6 cellular contexts compared by ENCODE assay signal in the genomic region with DNA sequence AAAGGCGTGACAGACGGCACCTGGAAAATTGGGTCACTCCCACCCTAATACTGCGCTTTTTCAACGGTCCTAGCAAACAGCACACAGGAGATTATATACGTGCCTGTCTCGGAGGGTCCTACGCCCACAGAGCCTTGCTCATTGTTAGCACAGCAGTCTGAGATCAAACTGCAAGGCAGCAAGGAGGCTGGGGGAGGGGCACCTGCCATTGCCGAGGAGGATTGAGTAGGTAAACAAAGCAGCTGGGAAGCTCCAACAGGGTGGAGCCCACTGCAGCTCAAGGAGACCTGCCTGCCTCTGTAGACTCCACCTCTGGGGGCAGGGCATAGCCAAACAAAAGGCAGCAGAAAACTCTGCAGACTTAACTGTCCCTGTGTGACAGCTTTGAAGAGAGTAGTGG.
DNase-seq lines count a peak whose midpoint lies in the region; ATAC-seq and TF ChIP-seq lines count a peak whose summit lies in the region.
"Not testable (repeated sequence)": the region's sequence is repeated elsewhere in the genome, so short reads cannot be mapped to it uniquely, and the experiment has no call there.

No MANE protein-coding gene starts in this region.

- TF ChIP-seq CTCF in H9 (conservative IDR thresholded peaks at IDR 0.05); WTC11 (IDR thresholded peaks at IDR 0.05); endodermal cell (conservative IDR thresholded peaks at IDR 0.05); lower lobe of right lung (IDR thresholded peaks at IDR 0.05): not testable (repeated sequence)

- not testable (repeated sequence) for H3K27ac ChIP-seq in H9 (ENCODE audit: insufficient read length, low read depth, low read length); endodermal cell (ENCODE audit: low read depth, low read length); lower lobe of right lung; neuronal stem cell (replicated peaks; ENCODE audit: low read length)

- not testable (repeated sequence) for H3K79me2 ChIP-seq in H9 (ENCODE audit: insufficient read depth, low read length)

- CTCF ChIA-PET in WTC11 (lab: Charles Lee) = not testable (repeated sequence)

- not testable (repeated sequence) for ATAC-seq in WTC11, lower lobe of right lung

- not testable (repeated sequence) for H4K5ac ChIP-seq in H9 (ENCODE audit: insufficient read length, low read depth, low read length)

- peak; percentile 45 for DNase-seq in H9
- peak; percentile 11 for DNase-seq in NCI-H82 (lab: John Stamatoyannopoulos, UW)
- peak; percentile 19 for DNase-seq in WTC11 (ENCODE audit: low spot score)
- DNase-seq in endodermal cell = peak; percentile 49
- DNase-seq in lower lobe of right lung = peak; percentile 32
- not testable (repeated sequence) for DNase-seq in neuronal stem cell (ENCODE audit: low spot score)

- not testable (repeated sequence) for H2BK120ac ChIP-seq in H9 (ENCODE audit: low read depth, low read length, poor library complexity, severe bottlenecking); neuronal stem cell (ENCODE audit: low read depth, low read length)

- H4K20me1 ChIP-seq in H9 (ENCODE audit: control insufficient read depth, insufficient read depth, insufficient read length) = not testable (repeated sequence)

- not testable (repeated sequence) for H3K36me3 ChIP-seq in endodermal cell (ENCODE audit: control insufficient read depth, insufficient read depth, low read length); lower lobe of right lung; neuronal stem cell (replicated peaks in 1 of 2; ENCODE audit: control insufficient read depth in 2 of 2, insufficient read depth in 2 of 2, low read length in 2 of 2)

- H2AK5ac ChIP-seq in H9 (ENCODE audit: insufficient read length, low read length); neuronal stem cell (ENCODE audit: low read depth, low read length): not testable (repeated sequence)

- H2BK5ac ChIP-seq in H9 (ENCODE audit: insufficient read length, low read length) = not testable (repeated sequence)
- H2BK5ac ChIP-seq in neuronal stem cell (ENCODE audit: low read length) = peak overlapping the region; percentile 62

- not testable (repeated sequence) for H3K27me3 ChIP-seq in H9 (ENCODE audit: insufficient read depth, low read length); endodermal cell (ENCODE audit: control insufficient read depth, insufficient read depth, low read length, poor library complexity, severe bottlenecking); lower lobe of right lung (ENCODE audit: low read depth); neuronal stem cell (ENCODE audit: control insufficient read depth in 3 of 3, insufficient read depth in 3 of 3, low read depth in 1 of 3, low read length in 3 of 3)

- H3K27ac Mint-ChIP-seq in H9 = peak overlapping the region in 1 of 3 experiments; percentile 48; a peak in 1 of 7 replicates
- not testable (repeated sequence) for H3K27ac Mint-ChIP-seq in WTC11, endodermal cell

- H3K4me1 Mint-ChIP-seq in H9, WTC11, endodermal cell: not testable (repeated sequence)

- not testable (repeated sequence) for H3K14ac ChIP-seq in H9 (ENCODE audit: insufficient read depth, low read length); neuronal stem cell (ENCODE audit: low read length)

- not testable (repeated sequence) for H4K8ac ChIP-seq in H9 (replicated peaks; ENCODE audit: insufficient read length, low read depth, low read length)
- H4K8ac ChIP-seq in neuronal stem cell (ENCODE audit: low read depth, low read length) = peak overlapping the region; percentile 78

- H4K91ac ChIP-seq in H9 (ENCODE audit: insufficient read length, low read depth, low read length); neuronal stem cell (ENCODE audit: low read depth, low read length, poor library complexity): not testable (repeated sequence)

- not testable (repeated sequence) for H3K23ac ChIP-seq in H9 (ENCODE audit: insufficient read length, low read depth, low read length); neuronal stem cell (ENCODE audit: low read depth, low read length, poor library complexity)

- not testable (repeated sequence) for H3K4ac ChIP-seq in H9 (ENCODE audit: low read depth, low read length); neuronal stem cell (ENCODE audit: low read length)

- not testable (repeated sequence) for H3K79me1 ChIP-seq in H9 (ENCODE audit: insufficient read depth, low read depth, low read length, poor library complexity, severe bottlenecking); neuronal stem cell (ENCODE audit: low read depth, low read length)

- peak overlapping the region; percentile 49 for H3K4me3 ChIP-seq in endodermal cell (ENCODE audit: low read length)
- not testable (repeated sequence) for H3K4me3 ChIP-seq in lower lobe of right lung; neuronal stem cell (ENCODE audit: low read length in 2 of 2)

- H3K4me1 ChIP-seq in H9 (ENCODE audit: insufficient read depth, low read length); endodermal cell (ENCODE audit: control insufficient read depth, insufficient read depth, low read length); lower lobe of right lung; neuronal stem cell (ENCODE audit: control insufficient read depth in 2 of 2, insufficient read depth in 1 of 2, low read depth in 1 of 2, low read length in 2 of 2): not testable (repeated sequence)

- H3K36me3 Mint-ChIP-seq in H9 (ENCODE audit: insufficient read depth in 1 of 3, low read depth in 3 of 3); endodermal cell (ENCODE audit: low read depth): not testable (repeated sequence)
- H3K36me3 Mint-ChIP-seq in WTC11 = peaks cover 16% of the 10 kb centered on the region

- not testable (repeated sequence) for H3K9ac ChIP-seq in H9 (ENCODE audit: extremely low read depth, insufficient read length, low read length); endodermal cell (ENCODE audit: extremely low read depth, low read length, poor library complexity, severe bottlenecking)
- H3K9ac ChIP-seq in neuronal stem cell (ENCODE audit: low read depth, low read length, poor library complexity) = peak overlapping the region; percentile 12

- not testable (repeated sequence) for H3K56ac ChIP-seq in H9 (ENCODE audit: insufficient read length, low read depth, low read length)

- H2BK15ac ChIP-seq in H9 (ENCODE audit: low read depth, low read length); neuronal stem cell (ENCODE audit: low read length): not testable (repeated sequence)

- not testable (repeated sequence) for H3K18ac ChIP-seq in H9 (ENCODE audit: insufficient read length, low read depth, low read length)
- peak overlapping the region; percentile 46 for H3K18ac ChIP-seq in neuronal stem cell (ENCODE audit: low read length)

- H3K9me3 ChIP-seq in H9 (ENCODE audit: control insufficient read depth, low read depth, low read length); lower lobe of right lung; neuronal stem cell (replicated peaks in 1 of 2; ENCODE audit: control insufficient read depth in 2 of 2, insufficient read depth in 1 of 2, low read depth in 1 of 2, low read length in 2 of 2): not testable (repeated sequence)
- peaks cover 22% of the 10 kb centered on the region for H3K9me3 ChIP-seq in endodermal cell (ENCODE audit: control insufficient read depth, low read length)

- intact Hi-C loops in lower lobe of right lung (cut with DNase I) = not testable (repeated sequence)

- H2BK12ac ChIP-seq in H9 (ENCODE audit: insufficient read length, low read depth, low read length); neuronal stem cell (ENCODE audit: low read length): not testable (repeated sequence)

- WGBS in H9 (ENCODE audit: extremely low coverage, insufficient read length, low lambda C conversion rate) = no CpG with 5 or more reads among the region's 8 CpGs
- 86 to 87% methylated on average over 7 to 8 of the region's 8 CpGs for WGBS in endodermal cell (ENCODE audit: insufficient coverage in 1 of 2, insufficient read length in 1 of 2), 2 experiments
- no CpG with 5 or more reads among the region's 8 CpGs for WGBS in neuronal stem cell (ENCODE audit: extremely low coverage in 2 of 2, insufficient read length in 2 of 2, insufficient replicate concordance in 1 of 2), 2 donors

- POLR2A ChIA-PET in WTC11 (lab: Charles Lee) = not testable (repeated sequence)

- not testable (repeated sequence) for H3K23me2 ChIP-seq in H9 (ENCODE audit: insufficient read length, low read depth, low read length, poor library complexity, severe bottlenecking)

- H3K9me3 Mint-ChIP-seq in H9 = not testable (repeated sequence)
- H3K9me3 Mint-ChIP-seq in WTC11 (peaks cover 55% of the 10 kb centered on the region), endodermal cell (peaks cover 22% of the 10 kb centered on the region)

- H3T11ph ChIP-seq in H9 (ENCODE audit: low read length) = not testable (repeated sequence)

- H3K27me3 Mint-ChIP-seq in H9 (ENCODE audit: low read depth); WTC11 (ENCODE audit: low read depth); endodermal cell (ENCODE audit: insufficient read depth): not testable (repeated sequence)

- H2BK20ac ChIP-seq in H9 (ENCODE audit: low read depth, low read length, poor library complexity, severe bottlenecking) = not testable (repeated sequence)

- not testable (repeated sequence) for H3K4me3 Mint-ChIP-seq in H9, WTC11, endodermal cell

- not testable (repeated sequence) for H2AFZ ChIP-seq in H9 (ENCODE audit: low read length)
- H2AFZ ChIP-seq in neuronal stem cell (ENCODE audit: low read length) = peak overlapping the region; percentile 45

- not testable (repeated sequence) for H3K4me2 ChIP-seq in H9 (ENCODE audit: insufficient read depth, insufficient read length, low read length); neuronal stem cell (ENCODE audit: insufficient read depth, low read length, poor library complexity, severe bottlenecking)

TF ChIP-seq in WTC11, 78 proteins besides CTCF, POLR2A, EP300 and RAD21 (continues in another document):
- 0 out of 2 replicates have a peak, but pooled peaks have one; percentile 19 for TF ChIP-seq MAX (CRISPR knock-in tag; IDR thresholded peaks at IDR 0.05)
